In genomic region chr15:99322643-99323405, GRCh38 we compare ENCODE assay signal across 1 cellular context.
TF ChIP-seq lines count a peak whose summit lies in the region.

No MANE protein-coding gene starts in this region.

TF ChIP-seq in IMR-90, 13 proteins besides CTCF, POLR2A, EP300 and RAD21 (continued from another document):
- no peak for TF ChIP-seq USF2 (IDR thresholded peaks at IDR 0.05; ENCODE audit: low read depth, low read length)
- TF ChIP-seq SMC3 (IDR thresholded peaks at IDR 0.05; ENCODE audit: low read depth, low read length): no peak
